In genomic region chr1:26627959-26628358, GRCh38 we compare ENCODE assay signal across 21 cellular contexts.
DNase-seq lines count a peak whose midpoint lies in the region; ATAC-seq, FAIRE-seq and TF ChIP-seq lines count a peak whose summit lies in the region.
"Had no signal": no experiment of that assay in that cellular context is flagged by ENCODE, and none has a peak within 500 bp of the region (broad histone marks: within the 10 kb centered on the region; RNA-seq: fewer than 3 reads in every experiment).

No MANE protein-coding gene starts in this region.

- DNase-seq in GM12891 (ENCODE audit: insufficient read length, low spot score), result no peak
- DNase-seq in NOMO-1 treated with DMSO at 0.1 percent for 48 hours (lab: John Stamatoyannopoulos, UW; ENCODE audit: unreplicated experiment), result peak; percentile 98
- DNase-seq in activated B cell treated with CpG ODN at 0.5 μM for 24 hours, result no peak
- no peak for DNase-seq in stimulated activated naive B cell treated with anti-CD40 and anti-IgM and Interleukin-4, amounts not matched to agents 10 μg/mL and 1 μg/mL and 100 μg/mL, for 72 hours
- DNase-seq in WERI-Rb-1, result no peak
- DNase-seq in NCI-H1105 (lab: John Stamatoyannopoulos, UW), result no peak
- no peak for DNase-seq in small intestine
- no peak for DNase-seq in testis
- DNase-seq: activated CD4-positive, alpha-beta memory T cell treated with anti-CD3 and anti-CD28 coated beads, Interleukin-2, amount 10 ng/mL, durations not matched to agents 7 days and 5 days; activated T-cell treated with anti-CD3 and anti-CD28 coated beads, Interleukin-2, amount 50 U/mL, for 72 hours; dermis blood vessel endothelial cell; DMS 273 treated with DMSO at 0.1 percent for 48 hours; HFFc6; NCI-H1417 treated with DMSO at 0.1 percent for 48 hours; PC-3; stimulated activated CD4-positive, alpha-beta T cell treated with anti-CD3 and anti-CD28 coated beads, Interleukin-15, amount 100 ng/mL, for 24 hours; stimulated activated naive CD8-positive, alpha-beta T cell treated with anti-CD3 and anti-CD28 coated beads, Interleukin-15, amount 100 ng/mL, for 72 hours had no signal

- H3K4me3 Mint-ChIP-seq in activated B cell treated with CpG ODN at 0.5 μM for 24 hours, result peak overlapping the region; percentile 44
- peak overlapping the region in 1 of 2 donors; percentile 39 for H3K4me3 Mint-ChIP-seq in stimulated activated naive B cell treated with anti-CD40 and anti-IgM and Interleukin-4, amounts not matched to agents 10 μg/mL and 1 μg/mL and 100 μg/mL, for 72 hours
- H3K4me3 Mint-ChIP-seq: activated CD4-positive, alpha-beta memory T cell treated with anti-CD3 and anti-CD28 coated beads, Interleukin-2, amount 10 ng/mL, durations not matched to agents 7 days and 5 days; activated T-cell treated with anti-CD3 and anti-CD28 coated beads, Interleukin-2, amount 50 U/mL, for 72 hours; HFFc6; natural killer cell treated with Interleukin-12 subunit alpha and Interleukin-12 subunit beta and Interleukin-15 and Interleukin-18, amount 100 ng/mL, for 72 hours; stimulated activated naive CD8-positive, alpha-beta T cell treated with anti-CD3 and anti-CD28 coated beads, Interleukin-15, amount 100 ng/mL, for 72 hours had no signal

- peaks cover 40% of the 10 kb centered on the region for H3K4me1 Mint-ChIP-seq in activated B cell treated with CpG ODN at 0.5 μM for 24 hours
- peaks cover 14 to 60% of the 10 kb centered on the region in 2 donors for H3K4me1 Mint-ChIP-seq in stimulated activated naive B cell treated with anti-CD40 and anti-IgM and Interleukin-4, amounts not matched to agents 10 μg/mL and 1 μg/mL and 100 μg/mL, for 72 hours
- H3K4me1 Mint-ChIP-seq: stimulated activated naive CD8-positive, alpha-beta T cell treated with anti-CD3 and anti-CD28 coated beads, Interleukin-15, amount 100 ng/mL, for 72 hours had no signal

- H3K27me3 ChIP-seq in WERI-Rb-1 (ENCODE audit: insufficient read depth, low read depth, severe bottlenecking) (no peaks in the 10 kb centered on the region), small intestine (ENCODE audit: control insufficient read depth in 2 of 2, insufficient read depth in 2 of 2, low read length in 2 of 2) (no peaks in the 10 kb centered on the region), testis (no peaks in the 10 kb centered on the region)
- H3K27me3 ChIP-seq: gastroesophageal sphincter had no signal

- H3K36me3 Mint-ChIP-seq in activated B cell treated with CpG ODN at 0.5 μM for 24 hours (ENCODE audit: low read depth), result no peaks in the 10 kb centered on the region
- no peaks in the 10 kb centered on the region for H3K36me3 Mint-ChIP-seq in stimulated activated naive B cell treated with anti-CD40 and anti-IgM and Interleukin-4, amounts not matched to agents 10 μg/mL and 1 μg/mL and 100 μg/mL, for 72 hours
- H3K36me3 Mint-ChIP-seq: natural killer cell treated with Interleukin-12 subunit alpha and Interleukin-12 subunit beta and Interleukin-15 and Interleukin-18, amount 100 ng/mL, for 72 hours had no signal

- POLR2A ChIA-PET in activated B cell treated with CpG ODN at 0.5 μM for 24 hours (lab: Charles Lee), result interaction anchor here (0.7 to 1.3 kb wide), 5 partner anchors 9 to 161 kb away, joined by 3 to 7 read pairs (median 3); no protein-coding TSS in a partner anchor

- no peak overlapping the region for H3K4me3 ChIP-seq in WERI-Rb-1 (ENCODE audit: low read depth, low read length)
- H3K4me3 ChIP-seq in small intestine (ENCODE audit: low read depth in 1 of 2, low read length in 2 of 2), result no peak overlapping the region
- no peak overlapping the region for H3K4me3 ChIP-seq in testis
- H3K4me3 ChIP-seq: gastroesophageal sphincter, SK-N-MC had no signal

- no peaks in the 10 kb centered on the region for H3K27me3 Mint-ChIP-seq in activated B cell treated with CpG ODN at 0.5 μM for 24 hours
- H3K27me3 Mint-ChIP-seq in stimulated activated naive B cell treated with anti-CD40 and anti-IgM and Interleukin-4, amounts not matched to agents 10 μg/mL and 1 μg/mL and 100 μg/mL, for 72 hours, result no peaks in the 10 kb centered on the region
- H3K27me3 Mint-ChIP-seq: activated CD4-positive, alpha-beta memory T cell treated with anti-CD3 and anti-CD28 coated beads, Interleukin-2, amount 10 ng/mL, durations not matched to agents 7 days and 5 days; natural killer cell treated with Interleukin-12 subunit alpha and Interleukin-12 subunit beta and Interleukin-15 and Interleukin-18, amount 100 ng/mL, for 72 hours; stimulated activated naive CD8-positive, alpha-beta T cell treated with anti-CD3 and anti-CD28 coated beads, Interleukin-15, amount 100 ng/mL, for 72 hours had no signal

- peak; percentile 82 for ATAC-seq in activated B cell treated with CpG ODN at 0.5 μM for 24 hours (ENCODE audit: low read depth)
- ATAC-seq in stimulated activated naive B cell treated with anti-CD40 and anti-IgM and Interleukin-4, amounts not matched to agents 10 μg/mL and 1 μg/mL and 100 μg/mL, for 72 hours (replicated peaks), result peak; percentile 93
- ATAC-seq: activated T-cell treated with anti-CD3 and anti-CD28 coated beads, Interleukin-2, amount 50 U/mL, for 72 hours; gastroesophageal sphincter; natural killer cell treated with Interleukin-12 subunit alpha and Interleukin-12 subunit beta and Interleukin-15 and Interleukin-18, amount 100 ng/mL, for 72 hours; PC-3; stimulated activated naive CD8-positive, alpha-beta T cell treated with anti-CD3 and anti-CD28 coated beads, Interleukin-15, amount 100 ng/mL, for 72 hours had no signal

- CTCF ChIA-PET in activated B cell treated with CpG ODN at 0.5 μM for 24 hours (lab: Charles Lee), result interaction anchor here (0.9 kb wide), 1 partner anchor 49 kb away, joined by 4 read pairs; no protein-coding TSS in a partner anchor

- WGBS in small intestine, 3 donors, result 76 to 90% (median 85%) methylated on average over 3 of the region's 3 CpGs
- 67 to 74% methylated on average over 3 of the region's 3 CpGs for WGBS in testis, 2 donors

- peak overlapping the region; percentile 81 for H3K27ac Mint-ChIP-seq in activated B cell treated with CpG ODN at 0.5 μM for 24 hours
- H3K27ac Mint-ChIP-seq in stimulated activated naive B cell treated with anti-CD40 and anti-IgM and Interleukin-4, amounts not matched to agents 10 μg/mL and 1 μg/mL and 100 μg/mL, for 72 hours, result peak overlapping the region; percentile 88
- H3K27ac Mint-ChIP-seq: activated CD4-positive, alpha-beta memory T cell treated with anti-CD3 and anti-CD28 coated beads, Interleukin-2, amount 10 ng/mL, durations not matched to agents 7 days and 5 days; activated T-cell treated with anti-CD3 and anti-CD28 coated beads, Interleukin-2, amount 50 U/mL, for 72 hours; HFFc6; stimulated activated naive CD8-positive, alpha-beta T cell treated with anti-CD3 and anti-CD28 coated beads, Interleukin-15, amount 100 ng/mL, for 72 hours had no signal

- FAIRE-seq in GM12891 (lab: Jason Lieb, UNC) (peak; percentile 26), small intestine (lab: Jason Lieb, UNC) (no peak)

- no peak for TF ChIP-seq CTCF in activated B cell treated with CpG ODN at 0.5 μM for 24 hours (IDR thresholded peaks at IDR 0.05)
- no peak for TF ChIP-seq CTCF in WERI-Rb-1 (IDR thresholded peaks at IDR 0.05; ENCODE audit: low read depth, low read length)
- TF ChIP-seq CTCF in testis (IDR thresholded peaks at IDR 0.05), result no peak

- H3K36me3 ChIP-seq in WERI-Rb-1, result no peaks in the 10 kb centered on the region
- H3K36me3 ChIP-seq in small intestine (ENCODE audit: control insufficient read depth in 2 of 2, insufficient read depth in 2 of 2, low read length in 2 of 2), result no peaks in the 10 kb centered on the region
- no peaks in the 10 kb centered on the region for H3K36me3 ChIP-seq in testis (ENCODE audit: low read depth, missing control alignments)
- H3K36me3 ChIP-seq: gastroesophageal sphincter had no signal

- no peak overlapping the region for H3K27ac ChIP-seq in WERI-Rb-1
- H3K27ac ChIP-seq in small intestine (ENCODE audit: low read depth in 1 of 2, low read length in 1 of 2), result no peak overlapping the region
- H3K27ac ChIP-seq in testis, result no peak overlapping the region
- H3K27ac ChIP-seq: epithelial cell of prostate, gastroesophageal sphincter, SK-N-MC had no signal

- TF ChIP-seq POLR2A in GM12891 (IDR thresholded peaks at IDR 0.05; ENCODE audit: low read depth, low read length), result no peak
- no peak for TF ChIP-seq POLR2A in testis (IDR thresholded peaks at IDR 0.05)

- no peaks in the 10 kb centered on the region for H3K4me1 ChIP-seq in small intestine (ENCODE audit: control insufficient read depth in 2 of 2, insufficient read depth in 1 of 2, low read depth in 1 of 2, low read length in 1 of 2)
- H3K4me1 ChIP-seq in testis, result no peaks in the 10 kb centered on the region
- H3K4me1 ChIP-seq: gastroesophageal sphincter had no signal

- H3K9me3 Mint-ChIP-seq in activated B cell treated with CpG ODN at 0.5 μM for 24 hours, result no peaks in the 10 kb centered on the region
- no peaks in the 10 kb centered on the region for H3K9me3 Mint-ChIP-seq in stimulated activated naive B cell treated with anti-CD40 and anti-IgM and Interleukin-4, amounts not matched to agents 10 μg/mL and 1 μg/mL and 100 μg/mL, for 72 hours
- H3K9me3 Mint-ChIP-seq: activated CD4-positive, alpha-beta memory T cell treated with anti-CD3 and anti-CD28 coated beads, Interleukin-2, amount 10 ng/mL, durations not matched to agents 7 days and 5 days; activated T-cell treated with anti-CD3 and anti-CD28 coated beads, Interleukin-2, amount 50 U/mL, for 72 hours; HFFc6; natural killer cell treated with Interleukin-12 subunit alpha and Interleukin-12 subunit beta and Interleukin-15 and Interleukin-18, amount 100 ng/mL, for 72 hours; stimulated activated naive CD8-positive, alpha-beta T cell treated with anti-CD3 and anti-CD28 coated beads, Interleukin-15, amount 100 ng/mL, for 72 hours had no signal

- H3K9me3 ChIP-seq in WERI-Rb-1 (ENCODE audit: severe bottlenecking) (no peaks in the 10 kb centered on the region), small intestine (ENCODE audit: control insufficient read depth, low read depth) (no peaks in the 10 kb centered on the region), testis (no peaks in the 10 kb centered on the region)
- H3K9me3 ChIP-seq: gastroesophageal sphincter had no signal

- intact Hi-C loops in activated B cell treated with CpG ODN at 0.5 μM for 24 hours (cut with micrococcal nuclease) (no loop called here), testis (cut with DNase I; ENCODE audit: low total_unique reads) (no loop called here)

TF ChIP-seq in GM12891, 5 proteins besides CTCF, POLR2A, EP300 and RAD21:
- TF ChIP-seq POLR2AphosphoS5 (IDR thresholded peaks at IDR 0.05; ENCODE audit: low read depth, low read length) (no peak), SPI1 (IDR thresholded peaks at IDR 0.05; ENCODE audit: low read depth, low read length) (peak; percentile 77), POU2F2 (IDR thresholded peaks at IDR 0.05; ENCODE audit: low read depth, low read length) (no peak)
